ENCODE assay signal across 24 cellular contexts in the genomic region with DNA sequence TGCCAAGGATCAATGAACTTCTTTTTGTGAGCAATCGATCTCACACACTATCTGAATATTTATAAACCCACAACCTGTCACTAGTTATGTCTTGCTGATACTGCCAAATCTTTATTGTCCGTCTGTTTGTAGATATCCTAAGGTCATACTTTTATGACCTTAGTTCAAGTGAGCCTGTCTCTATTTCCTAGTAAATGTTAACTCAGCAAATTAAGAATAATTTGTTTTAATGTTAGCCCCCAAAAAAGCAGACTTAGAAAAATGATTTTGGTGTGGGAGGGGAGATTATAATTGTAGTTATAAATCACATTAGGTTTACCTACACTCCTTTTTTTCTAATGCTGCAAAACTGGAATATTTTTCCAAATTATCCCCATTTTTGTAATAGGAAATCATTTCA. TPM values are rescaled to one million over a fixed set of nuclear protein-coding genes. Genes with fewer than 3 reads are reported as not detected.
"Had no signal": no experiment of that assay in that cellular context is flagged by ENCODE, and none has a peak within 500 bp of the region (broad histone marks: within the 10 kb centered on the region; RNA-seq: fewer than 3 reads in every experiment).

No MANE protein-coding gene starts in this region.

- FAIRE-seq: HTR-8/SVneo, RCC 7860 had no signal

- H3K27ac ChIP-seq: HL-60, KMS-11, RWPE1 had no signal

- H3K9ac ChIP-seq: KMS-11, SK-N-SH had no signal

- H3K4me2 ChIP-seq: KMS-11, SK-N-SH had no signal

- H3K9me2 ChIP-seq: SK-N-SH had no signal

- H3K9me3 ChIP-seq: SK-N-SH had no signal

- ATAC-seq: T-cell had no signal

- DNase-seq: Kasumi-1, MM.1S, NCI-H1092 treated with DMSO at 0.1 percent for 48 hours, NCI-H1436, NCI-H187, NCI-H2029, NCI-H2081 treated with DMSO at 0.1 percent for 48 hours, NCI-H2171, NCI-H226, NCI-H446, NCI-H510A, NCI-H524 treated with DMSO at 0.1 percent for 48 hours, NCI-H69, NCI-H774, SHP77, SK-N-SH, SW 1271, T-cell had no signal

RNA-seq across cellular contexts. Expression of a gene that starts 9.4 kb away (rescaled TPM):
- total RNA-seq: SK-MEL-5 had no signal
- polyA plus RNA-seq: SK-N-SH had no signal
